ENCODE assay signal across 34 cellular contexts in genomic region chr16:49428808-49429207, GRCh38. TPM values are rescaled to one million over a fixed set of nuclear protein-coding genes. Genes with fewer than 3 reads are reported as not detected.
"Had no signal": no experiment of that assay in that cellular context is flagged by ENCODE, and none has a peak within 500 bp of the region (broad histone marks: within the 10 kb centered on the region; RNA-seq: fewer than 3 reads in every experiment).

No MANE protein-coding gene starts in this region.

- FAIRE-seq: urothelium cell line had no signal

- ATAC-seq: stimulated activated effector memory CD8-positive, alpha-beta T cell treated with anti-CD3 and anti-CD28 coated beads, Interleukin-12 subunit alpha, Interleukin-12 subunit beta, amount 100 ng/mL, for 72 hours; stimulated activated memory B cell treated with anti-CD40 and anti-IgM and Interleukin-4, amounts not matched to agents 10 μg/mL and 1 μg/mL and 100 μg/mL, for 72 hours; stimulated activated naive B cell treated with anti-CD40 and anti-IgM and Interleukin-4, amounts not matched to agents 10 μg/mL and 1 μg/mL and 100 μg/mL, for 72 hours; stimulated activated naive CD8-positive, alpha-beta T cell treated with anti-CD3 and anti-CD28 coated beads, Interleukin-15, amount 100 ng/mL, for 72 hours; stimulated activated naive CD8-positive, alpha-beta T cell treated with anti-CD3 and anti-CD28 coated beads, Interleukin-15, Interleukin-2, amounts not matched to agents 100 U/mL and 50 U/mL, for 24 hours had no signal

- H3K27ac Mint-ChIP-seq: stimulated activated effector memory CD8-positive, alpha-beta T cell treated with anti-CD3 and anti-CD28 coated beads, Interleukin-12 subunit alpha, Interleukin-12 subunit beta, amount 100 ng/mL, for 72 hours; stimulated activated memory B cell treated with anti-CD40 and anti-IgM and Interleukin-4, amounts not matched to agents 10 μg/mL and 1 μg/mL and 100 μg/mL, for 72 hours; stimulated activated naive B cell treated with anti-CD40 and anti-IgM and Interleukin-4, amounts not matched to agents 10 μg/mL and 1 μg/mL and 100 μg/mL, for 72 hours; stimulated activated naive CD8-positive, alpha-beta T cell treated with anti-CD3 and anti-CD28 coated beads, Interleukin-15, Interleukin-2, amounts not matched to agents 100 ng/mL and 50 ng/mL, for 24 hours; type B pancreatic cell had no signal

- H3K4me3 ChIP-seq: stomach, suprapubic skin, testis, thoracic aorta, thyroid gland, tibial artery, tibial nerve, transverse colon, upper lobe of left lung, upper lobe of right lung, uterus, vagina had no signal

- H3K36me3 ChIP-seq: stomach, suprapubic skin, thoracic aorta, thyroid gland, tibial artery, tibial nerve, transverse colon, upper lobe of left lung, upper lobe of right lung, uterus, vagina had no signal

- DNase-seq: stimulated activated CD4-positive, alpha-beta T cell treated with anti-CD3 and anti-CD28 coated beads, Interleukin-2, amount 100 ng/mL, for 48 hours; stimulated activated CD4-positive, alpha-beta T cell treated with anti-CD3 and anti-CD28 coated beads, Interleukin-4, amount 100 ng/mL, for 1 hour; stimulated activated CD4-positive, alpha-beta T cell treated with anti-CD3 and anti-CD28 coated beads, Interleukin-4, amount 100 ng/mL, for 24 hours; stimulated activated CD4-positive, alpha-beta T cell treated with anti-CD3 and anti-CD28 coated beads, Interleukin-4, amount 100 ng/mL, for 4 hours; stimulated activated CD8-positive, alpha-beta memory T cell treated with anti-CD3 and anti-CD28 coated beads, Interleukin-4, amount 100 ng/mL, for 48 hours; stimulated activated naive B cell treated with anti-CD40 and anti-IgM and Interleukin-4, amounts not matched to agents 10 μg/mL and 1 μg/mL and 100 μg/mL, for 72 hours; stimulated activated naive CD4-positive, alpha-beta T cell; stimulated activated naive CD4-positive, alpha-beta T cell treated with Interleukin-2 at 50 U/mL for 16 hours; stimulated activated naive CD8-positive, alpha-beta T cell treated with anti-CD3 and anti-CD28 coated beads, Interleukin-15, amount 100 ng/mL, for 72 hours; stimulated activated naive CD8-positive, alpha-beta T cell treated with anti-CD3 and anti-CD28 coated beads, Interleukin-15, Interleukin-2, amounts not matched to agents 100 U/mL and 50 U/mL, for 24 hours; stomach; substantia nigra; testis; thyroid gland; transverse colon; trophoblast cell; upper lobe of left lung; uterus had no signal

- H3K9me3 ChIP-seq: suprapubic skin, testis, thoracic aorta, thyroid gland, tibial artery, transverse colon, upper lobe of left lung, upper lobe of right lung, uterus, vagina had no signal

- H3K4me1 Mint-ChIP-seq: stimulated activated effector memory CD8-positive, alpha-beta T cell treated with anti-CD3 and anti-CD28 coated beads, Interleukin-12 subunit alpha, Interleukin-12 subunit beta, amount 100 ng/mL, for 72 hours; stimulated activated memory B cell treated with anti-CD40 and anti-IgM and Interleukin-4, amounts not matched to agents 10 μg/mL and 1 μg/mL and 100 μg/mL, for 72 hours; stimulated activated naive B cell treated with anti-CD40 and anti-IgM and Interleukin-4, amounts not matched to agents 10 μg/mL and 1 μg/mL and 100 μg/mL, for 72 hours; stimulated activated naive CD8-positive, alpha-beta T cell treated with anti-CD3 and anti-CD28 coated beads, Interleukin-15, amount 100 ng/mL, for 72 hours had no signal

- H3K27me3 ChIP-seq: testis, thyroid gland, tibial artery, tibial nerve, transverse colon, upper lobe of left lung, upper lobe of right lung, uterus, vagina had no signal

- H3K4me1 ChIP-seq: stomach, suprapubic skin, testis, thyroid gland, tibial artery, tibial nerve, transverse colon, upper lobe of left lung, upper lobe of right lung, uterus, vagina had no signal

- H3K36me3 Mint-ChIP-seq: stimulated activated effector memory CD8-positive, alpha-beta T cell treated with anti-CD3 and anti-CD28 coated beads, Interleukin-12 subunit alpha, Interleukin-12 subunit beta, amount 100 ng/mL, for 72 hours; stimulated activated memory B cell treated with anti-CD40 and anti-IgM and Interleukin-4, amounts not matched to agents 10 μg/mL and 1 μg/mL and 100 μg/mL, for 72 hours; type B pancreatic cell had no signal

- H3K4me3 Mint-ChIP-seq: stimulated activated effector memory CD8-positive, alpha-beta T cell treated with anti-CD3 and anti-CD28 coated beads, Interleukin-12 subunit alpha, Interleukin-12 subunit beta, amount 100 ng/mL, for 72 hours; stimulated activated memory B cell treated with anti-CD40 and anti-IgM and Interleukin-4, amounts not matched to agents 10 μg/mL and 1 μg/mL and 100 μg/mL, for 72 hours; stimulated activated naive B cell treated with anti-CD40 and anti-IgM and Interleukin-4, amounts not matched to agents 10 μg/mL and 1 μg/mL and 100 μg/mL, for 72 hours; stimulated activated naive CD8-positive, alpha-beta T cell treated with anti-CD3 and anti-CD28 coated beads, Interleukin-15, amount 100 ng/mL, for 72 hours; stimulated activated naive CD8-positive, alpha-beta T cell treated with anti-CD3 and anti-CD28 coated beads, Interleukin-15, Interleukin-2, amounts not matched to agents 100 ng/mL and 50 ng/mL, for 24 hours; type B pancreatic cell had no signal

- H3K27me3 Mint-ChIP-seq: stimulated activated naive CD8-positive, alpha-beta T cell treated with anti-CD3 and anti-CD28 coated beads, Interleukin-15, Interleukin-2, amounts not matched to agents 100 ng/mL and 50 ng/mL, for 24 hours had no signal

- H3K27ac ChIP-seq: stomach, suprapubic skin, testis, thoracic aorta, thyroid gland, tibial artery, tibial nerve, transverse colon, upper lobe of left lung, upper lobe of right lung, uterus, vagina had no signal

RNA-seq across cellular contexts. Expression of gene C16orf78, which starts 55.2 kb away (rescaled TPM):
- total RNA-seq: stomach, subcutaneous adipose tissue, suprapubic skin, temporal lobe, thoracic aorta, thyroid gland, tibial nerve, transverse colon, upper lobe of left lung, upper lobe of right lung, ureter, urinary bladder, uterus, vagina had no signal
- polyA plus RNA-seq: stomach, thymus, urinary bladder had no signal
